In genomic region chr7:164882-165660, GRCh38 we compare ENCODE assay signal across 22 cellular contexts. TPM values are rescaled to one million over a fixed set of nuclear protein-coding genes. Genes with fewer than 3 reads are reported as not detected.
A peak's percentile ranks its signal among the peaks of the same experiment; 100 is the strongest.
DNase-seq lines count a peak whose midpoint lies in the region; ATAC-seq, FAIRE-seq and TF ChIP-seq lines count a peak whose summit lies in the region.
"Had no signal": no experiment of that assay in that cellular context is flagged by ENCODE, and none has a peak within 500 bp of the region (broad histone marks: within the 10 kb centered on the region; RNA-seq: fewer than 3 reads in every experiment).

No MANE protein-coding gene starts in this region.

- DNase-seq in Ammon's horn (ENCODE audit: low spot score) (peak; percentile 58), hepatocyte (ENCODE audit: low spot score) (peak; percentile 76), pancreas (peak in 4 of 6 donors; percentile 22 to 58 (median 48)), DMS53 treated with DMSO at 0.1 percent for 48 hours (lab: John Stamatoyannopoulos, UW; ENCODE audit: unreplicated experiment) (no peak), GM13977 (ENCODE audit: low spot score) (no peak), NOMO-1 (lab: John Stamatoyannopoulos, UW; ENCODE audit: unreplicated experiment in 2 of 2) (no peak)
- DNase-seq: ACHN; activated CD4-positive, alpha-beta T cell treated with anti-CD3 and anti-CD28 coated beads, Interleukin-2, amount 50 U/mL, for 4 hours; activated naive CD4-positive, alpha-beta T cell; CD4-positive, alpha-beta memory T cell; central memory CD4-positive, alpha-beta T cell; DND-41; NCI-H1048; NCI-H2029; stimulated activated CD4-positive, alpha-beta T cell treated with anti-CD3 and anti-CD28 coated beads, Interleukin-12 subunit alpha, Interleukin-12 subunit beta, amount 100 ng/mL, for 4 hours had no signal

- in situ Hi-C loops in GM13977 (cut with MboI; ENCODE audit: low pct_unique_long_range_greater_than_20kb, low sequenced_read_pairs, unreplicated experiment) = no loop called here

- H3K4me3 ChIP-seq in OCI-LY3 (ENCODE audit: low read length) = no peak overlapping the region
- H3K4me3 ChIP-seq in hepatocyte = no peak overlapping the region
- no peak overlapping the region for H3K4me3 ChIP-seq in pancreas
- H3K4me3 ChIP-seq: gastroesophageal sphincter, lung, suprapubic skin had no signal

- 49% methylated on average over 12 of the region's 13 CpGs for WGBS in hepatocyte (ENCODE audit: low lambda C conversion rate, missing lambda C conversion rate)
- 35 to 38% methylated on average over 13 of the region's 13 CpGs for WGBS in pancreas, 2 donors

- no peak overlapping the region for H3K9ac ChIP-seq in OCI-LY3 (ENCODE audit: low read length)

- peaks cover 10% of the 10 kb centered on the region for H3K4me1 ChIP-seq in OCI-LY3 (ENCODE audit: low read length)
- peaks cover 34% of the 10 kb centered on the region for H3K4me1 ChIP-seq in hepatocyte (ENCODE audit: insufficient read depth)
- peaks cover 0 to 10% (median 7%) of the 10 kb centered on the region in 3 donors for H3K4me1 ChIP-seq in pancreas

- H3K79me2 ChIP-seq in OCI-LY3 (ENCODE audit: low read length) = no peaks in the 10 kb centered on the region
- no peaks in the 10 kb centered on the region for H3K79me2 ChIP-seq in hepatocyte

- intact Hi-C loops in pancreas (cut with DNase I) = no loop called here

- H3K4me2 ChIP-seq in OCI-LY3 (ENCODE audit: low read length) = peak overlapping the region; percentile 30
- peak overlapping the region; percentile 36 for H3K4me2 ChIP-seq in hepatocyte

- H3K36me3 ChIP-seq in OCI-LY3 (replicated peaks; ENCODE audit: low read depth, low read length) (no peaks in the 10 kb centered on the region), hepatocyte (replicated peaks; ENCODE audit: insufficient read depth, low read depth) (no peaks in the 10 kb centered on the region), pancreas (no peaks in the 10 kb centered on the region)
- H3K36me3 ChIP-seq: gastroesophageal sphincter, suprapubic skin had no signal

- H4K20me1 ChIP-seq in OCI-LY3 (ENCODE audit: insufficient read depth, low read length) (no peaks in the 10 kb centered on the region), hepatocyte (ENCODE audit: insufficient read depth, poor library complexity, severe bottlenecking) (no peaks in the 10 kb centered on the region)

- H2AFZ ChIP-seq in OCI-LY3 (ENCODE audit: low read depth, low read length) (no peak overlapping the region), hepatocyte (no peak overlapping the region)

- no peak for FAIRE-seq in pancreas (lab: Jason Lieb, UNC)

- H3K27me3 ChIP-seq in OCI-LY3 (ENCODE audit: low read depth, low read length) = no peaks in the 10 kb centered on the region
- H3K27me3 ChIP-seq in hepatocyte = no peaks in the 10 kb centered on the region
- no peaks in the 10 kb centered on the region for H3K27me3 ChIP-seq in pancreas
- H3K27me3 ChIP-seq: gastroesophageal sphincter had no signal

- ATAC-seq in pancreas (peak in 3 of 4 donors; percentile 21 to 54 (median 41)), GM18519 (IDR thresholded peaks at IDR 0.05; ENCODE audit: low FRiP score, unreplicated experiment) (no peak)
- ATAC-seq: esophagus mucosa, gastroesophageal sphincter had no signal

- no peak for TF ChIP-seq CTCF in OCI-LY3 (IDR thresholded peaks at IDR 0.05; ENCODE audit: low read depth, low read length)
- no peak for TF ChIP-seq CTCF in hepatocyte (IDR thresholded peaks at IDR 0.05; ENCODE audit: poor library complexity)
- no peak for TF ChIP-seq CTCF in pancreas (IDR thresholded peaks at IDR 0.05)
- no peak for TF ChIP-seq CTCF in GM13977 (IDR thresholded peaks at IDR 0.05; ENCODE audit: extremely low read depth, insufficient read depth, missing control alignments)

- H3K9me3 ChIP-seq in OCI-LY3 (ENCODE audit: insufficient read depth, low read length) = no peaks in the 10 kb centered on the region
- no peaks in the 10 kb centered on the region for H3K9me3 ChIP-seq in hepatocyte (ENCODE audit: low read depth)
- no peaks in the 10 kb centered on the region for H3K9me3 ChIP-seq in pancreas
- H3K9me3 ChIP-seq: gastroesophageal sphincter, suprapubic skin had no signal

- no peaks in the 10 kb centered on the region for H3K9me2 ChIP-seq in hepatocyte (replicated peaks; ENCODE audit: insufficient read depth)

- H3K27ac ChIP-seq in OCI-LY3 (ENCODE audit: low read length) (no peak overlapping the region), hepatocyte (peak overlapping the region; percentile 93), pancreas (no peak overlapping the region)
- H3K27ac ChIP-seq: gastroesophageal sphincter, RWPE1, suprapubic skin had no signal

RNA-seq across cellular contexts. Expression of gene FAM20C, which starts 27.3 kb away (rescaled TPM):
- 42.5 and 47.8 TPM in 2 replicates for total RNA-seq in hepatocyte
- 24.4 and 26.2 TPM in 2 replicates for polyA plus RNA-seq in hepatocyte
- 10 to 100 TPM in 3 of 6 donors, 1 to 10 TPM in 3; 8.9 to 43.1 (median 11.2) TPM for total RNA-seq in pancreas
- polyA plus RNA-seq in pancreas = 10 to 100 TPM; 14.2 to 16.9 TPM
- polyA plus RNA-seq: CD4-positive, alpha-beta memory T cell had no signal

Comparison
In these comparisons a context has a peak if more than half of its experiments do, and no peak if none do; other contexts are left out.
1. DNase-seq: peak in Ammon's horn (single experiment), hepatocyte (single experiment) and pancreas (4 of 6); none in DMS53 treated with DMSO at 0.1 percent for 48 hours (single experiment), GM13977 (single experiment) and NOMO-1 (0 of 2).